1 cellular context compared by ENCODE assay signal in the genomic region with DNA sequence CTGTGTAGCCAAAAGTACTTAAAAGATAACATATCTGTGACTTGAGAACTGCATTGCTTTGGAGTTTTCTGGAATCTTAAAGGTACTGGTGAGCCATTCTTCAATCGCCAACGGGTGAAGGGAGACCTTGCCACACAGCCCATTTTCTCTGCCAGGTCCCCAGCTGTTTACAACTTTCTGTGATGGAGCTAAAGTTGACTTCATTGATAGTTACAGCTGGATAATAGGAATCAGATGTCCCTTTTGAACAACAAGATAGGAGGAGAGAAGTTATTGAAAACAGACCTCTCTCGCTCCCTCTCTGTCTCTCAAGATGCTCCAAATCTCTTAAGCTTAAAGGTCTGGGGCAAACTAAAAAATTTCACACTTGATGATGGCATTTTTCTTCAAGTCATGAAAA.
TF ChIP-seq lines count a peak whose summit lies in the region.

No MANE protein-coding gene starts in this region.

TF ChIP-seq in SK-N-SH treated with all-trans-retinoic acid at 6 μM for 48 hours, 23 proteins besides CTCF, POLR2A, EP300 and RAD21 (continued from another document):
- TF ChIP-seq, protein P1, sequence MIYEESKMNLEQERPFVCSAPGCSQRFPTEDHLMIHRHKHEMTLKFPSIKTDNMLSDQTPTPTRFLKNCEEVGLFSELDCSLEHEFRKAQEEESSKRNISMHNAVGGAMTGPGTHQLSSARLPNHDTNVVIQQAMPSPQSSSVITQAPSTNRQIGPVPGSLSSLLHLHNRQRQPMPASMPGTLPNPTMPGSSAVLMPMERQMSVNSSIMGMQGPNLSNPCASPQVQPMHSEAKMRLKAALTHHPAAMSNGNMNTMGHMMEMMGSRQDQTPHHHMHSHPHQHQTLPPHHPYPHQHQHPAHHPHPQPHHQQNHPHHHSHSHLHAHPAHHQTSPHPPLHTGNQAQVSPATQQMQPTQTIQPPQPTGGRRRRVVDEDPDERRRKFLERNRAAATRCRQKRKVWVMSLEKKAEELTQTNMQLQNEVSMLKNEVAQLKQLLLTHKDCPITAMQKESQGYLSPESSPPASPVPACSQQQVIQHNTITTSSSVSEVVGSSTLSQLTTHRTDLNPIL (CRISPR knock-in tag; IDR thresholded peaks at IDR 0.05; ENCODE audit: low read depth) = no peak
- TF ChIP-seq PPARA (CRISPR knock-in tag; IDR thresholded peaks at IDR 0.05; ENCODE audit: borderline replicate concordance) (no peak), ESRRG (CRISPR knock-in tag; IDR thresholded peaks at IDR 0.05) (no peak)
TF ChIP-seq in SK-N-SH treated with all-trans-retinoic acid at 6 μM for 48 hours: peak in this region for 2.
